In the genomic region with DNA sequence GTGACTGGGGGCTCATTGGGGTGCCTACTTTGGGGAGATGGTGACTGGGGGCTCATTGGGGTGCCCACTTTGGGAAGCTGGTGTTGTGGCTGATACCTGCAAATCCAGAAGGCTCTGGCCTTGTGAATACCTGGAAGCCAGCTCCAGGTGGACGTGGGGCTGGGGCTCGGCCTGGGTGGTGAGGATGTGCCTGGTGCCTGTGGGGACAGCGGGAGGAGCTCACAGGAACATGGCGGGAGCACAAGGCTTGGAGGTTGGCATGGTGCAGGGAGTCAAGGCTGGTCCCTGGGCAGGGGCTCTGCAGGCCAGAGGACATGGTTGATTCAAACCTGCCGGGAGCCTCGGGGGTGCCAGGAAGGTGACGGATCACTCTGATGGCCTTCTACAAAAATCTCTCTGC, we compare ENCODE assay signal across 7 cellular contexts.
"Had no signal": no experiment of that assay in that cellular context is flagged by ENCODE, and none has a peak within 500 bp of the region (broad histone marks: within the 10 kb centered on the region; RNA-seq: fewer than 3 reads in every experiment).

No MANE protein-coding gene starts in this region.

- H3K27ac ChIP-seq: GM23248 had no signal

- DNase-seq: GM23248, GOT3, H7, HFFc6, IMR-90 had no signal

- H3K4me1 ChIP-seq: HAP-1 had no signal

- H3K36me3 ChIP-seq: HAP-1 had no signal

- H3K4me3 ChIP-seq: GM23248, HAP-1 had no signal

- H3K9me3 ChIP-seq: HAP-1 had no signal

- H3K9ac ChIP-seq: GM23248 had no signal

- ATAC-seq: HCT116 had no signal

- H2AFZ ChIP-seq: GM23248 had no signal
